10 cellular contexts compared by ENCODE assay signal in the genomic region with DNA sequence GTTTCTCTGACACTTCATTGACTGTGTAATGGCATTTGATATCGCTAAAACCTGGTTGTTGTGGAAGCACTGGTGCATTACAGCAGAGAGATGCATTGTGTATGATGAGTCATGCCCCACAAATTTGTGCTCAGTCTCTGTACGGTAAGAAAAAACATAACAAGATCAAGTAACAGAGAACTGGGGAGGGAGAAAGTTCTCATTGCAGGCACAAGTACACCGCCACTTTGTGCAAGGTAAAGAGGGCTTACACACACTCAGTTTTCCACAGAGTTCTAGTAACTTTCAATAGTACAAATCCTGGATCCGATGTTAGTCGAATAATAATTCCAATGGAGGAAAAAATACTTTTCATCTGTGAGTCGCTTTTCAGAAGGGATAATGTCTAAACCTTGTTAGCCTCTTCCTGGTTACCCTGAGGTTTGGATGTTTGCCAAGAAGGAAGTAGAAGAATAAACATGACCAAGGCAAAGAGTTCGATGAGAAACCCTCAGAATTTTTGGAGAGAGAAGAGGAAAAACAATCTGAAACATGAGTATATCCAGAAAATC.
DNase-seq lines count a peak whose midpoint lies in the region; ATAC-seq and TF ChIP-seq lines count a peak whose summit lies in the region.
"Had no signal": no experiment of that assay in that cellular context is flagged by ENCODE, and none has a peak within 500 bp of the region (broad histone marks: within the 10 kb centered on the region; RNA-seq: fewer than 3 reads in every experiment).

No MANE protein-coding gene starts in this region.

- intact Hi-C loops in HCT116 (cut with micrococcal nuclease) (no loop called here), right cardiac atrium (cut with DNase I) (no loop called here)

- ATAC-seq in HCT116, result peak; percentile 92
- ATAC-seq in HG02885 (IDR thresholded peaks at IDR 0.05; ENCODE audit: poor library complexity, unreplicated experiment), result no peak
- ATAC-seq in right cardiac atrium, result no peak
- ATAC-seq: activated CD4-positive, CD25-positive, alpha-beta regulatory T cell treated with anti-CD3 and anti-CD28 coated beads, Interleukin-2, amount 50 U/mL, for 24 hours had no signal

- H3K27me3 ChIP-seq in HCT116 (ENCODE audit: insufficient read depth, low read length) (no peaks in the 10 kb centered on the region), right cardiac atrium (ENCODE audit: control insufficient read depth, insufficient read depth) (peaks cover 3% of the 10 kb centered on the region)
- H3K27me3 ChIP-seq: tibial artery had no signal

- RAD21 ChIA-PET in HCT116 (lab: Charles Lee; ENCODE audit: low non-redundant PET in 1 of 2, low total read pairs in 2 of 2, uncharacterized antibody in 2 of 2, unreplicated experiment in 2 of 2), result no interaction called here

- DNase-seq in HCT116 (ENCODE audit: low read depth, low spot score), result peak; percentile 78
- peak; percentile 5 for DNase-seq in OCI-M1 (lab: John Stamatoyannopoulos, UW)
- peak; percentile 86 for DNase-seq in fibroblast of gingiva (ENCODE audit: low read depth)
- DNase-seq in skeletal muscle cell (ENCODE audit: low read depth), result peak; percentile 88
- no peak for DNase-seq in activated gamma-delta T cell treated with Interleukin-2 at 50 U/mL for 16 hours
- DNase-seq in right cardiac atrium, result no peak
- DNase-seq: effector CD4-positive, alpha-beta T cell; tibial artery had no signal

- peak overlapping the region; percentile 66 for H3K4me2 ChIP-seq in HCT116 (ENCODE audit: low read length)

- no peaks in the 10 kb centered on the region for H3K9me2 ChIP-seq in HCT116 (ENCODE audit: insufficient read depth)

- CTCF ChIA-PET in HCT116 (lab: Charles Lee), result no interaction called here

- H2AFZ ChIP-seq in HCT116 (ENCODE audit: low read depth, low read length, poor library complexity, severe bottlenecking), result no peak overlapping the region

- no peaks in the 10 kb centered on the region for H3K9me3 ChIP-seq in HCT116 (ENCODE audit: control insufficient read depth in 1 of 2, insufficient read depth in 1 of 2, low read depth in 1 of 2, low read length in 2 of 2)
- H3K9me3 ChIP-seq in right cardiac atrium (ENCODE audit: control insufficient read depth, low read length), result no peaks in the 10 kb centered on the region
- H3K9me3 ChIP-seq: tibial artery had no signal

- TF ChIP-seq RAD21 in HCT116 (IDR thresholded peaks at IDR 0.05; ENCODE audit: low read depth), result peak; percentile 33

- no peaks in the 10 kb centered on the region for H4K20me1 ChIP-seq in HCT116 (ENCODE audit: insufficient read depth)

- no peaks in the 10 kb centered on the region for H3K79me2 ChIP-seq in HCT116 (ENCODE audit: insufficient read depth, low read length)

- no TSS peak for BruUV-seq in HCT116 (replicated peaks; lab: Mats Ljungman, UMichigan)

- POLR2A ChIA-PET in HCT116 (lab: Charles Lee), result no interaction called here

- whole genome bisulfite sequencing in right cardiac atrium, result 49% methylated on average over 7 of the region's 7 CpGs

- TF ChIP-seq POLR2A in HCT116 (IDR thresholded peaks at IDR 0.05; ENCODE audit: borderline replicate concordance, extremely low read depth, insufficient read depth, insufficient read length), result no peak

- H3K27ac ChIP-seq in HCT116 (ENCODE audit: low read depth, low read length), result peak overlapping the region; percentile 88
- no peak overlapping the region for H3K27ac ChIP-seq in right cardiac atrium (ENCODE audit: low read length)
- H3K27ac ChIP-seq: tibial artery had no signal

- peak overlapping the region in 1 of 2 experiments; percentile 37; a peak in 3 of 4 replicates for H3K4me3 ChIP-seq in HCT116 (replicated peaks in 1 of 2; ENCODE audit: low read depth in 1 of 2, low read length in 2 of 2)
- peak overlapping the region; percentile 18 for H3K4me3 ChIP-seq in skeletal muscle cell (ENCODE audit: low read depth, low read length)
- no peak overlapping the region for H3K4me3 ChIP-seq in right cardiac atrium (ENCODE audit: low read length)
- H3K4me3 ChIP-seq: tibial artery had no signal

- TF ChIP-seq CTCF in HCT116 (IDR thresholded peaks at IDR 0.05 in 2 of 3, conservative IDR thresholded peaks at IDR 0.05 in 1 of 3; ENCODE audit: borderline replicate concordance in 1 of 3, insufficient read depth in 1 of 3, low read depth in 2 of 3, low read length in 2 of 3), result no peak

- peaks cover 15 to 32% of the 10 kb centered on the region in 2 experiments for H3K4me1 ChIP-seq in HCT116 (ENCODE audit: control insufficient read depth in 1 of 2, insufficient read depth in 2 of 2, low read length in 2 of 2)
- H3K4me1 ChIP-seq in right cardiac atrium (ENCODE audit: control insufficient read depth, insufficient read depth, low read length), result peaks cover 1% of the 10 kb centered on the region

- no peaks in the 10 kb centered on the region for H3K36me3 ChIP-seq in HCT116 (ENCODE audit: control insufficient read depth in 1 of 2, insufficient read depth in 2 of 2, low read length in 2 of 2)
- H3K36me3 ChIP-seq: tibial artery had no signal

- H3K9ac ChIP-seq in HCT116 (ENCODE audit: low read length), result peak overlapping the region; percentile 49

TF ChIP-seq in HCT116, 20 proteins besides CTCF, POLR2A, EP300 and RAD21:
- TF ChIP-seq JUND (IDR thresholded peaks at IDR 0.05) (peak; percentile 84), SRF (IDR thresholded peaks at IDR 0.05; ENCODE audit: low read depth) (peak; percentile 38), TCF7L2 (IDR thresholded peaks at IDR 0.05; ENCODE audit: borderline replicate concordance, extremely low read depth, insufficient read depth, insufficient read length) (peak; percentile 7), CBX3 (IDR thresholded peaks at IDR 0.05; ENCODE audit: low read depth) (peak; percentile 78; the same call in 1 of the 2 replicates), FOSL1 (IDR thresholded peaks at IDR 0.05; ENCODE audit: low read depth) (peak; percentile 75), ZFX (IDR thresholded peaks at IDR 0.05) (no peak), SIN3A (IDR thresholded peaks at IDR 0.05; ENCODE audit: low read depth) (peak; percentile 53; the same call in 1 of the 2 replicates), CEBPB (IDR thresholded peaks at IDR 0.05; ENCODE audit: low read depth) (no peak), POLR2AphosphoS5 (IDR thresholded peaks at IDR 0.05; ENCODE audit: low read depth, low read length) (no peak), SP1 (IDR thresholded peaks at IDR 0.05; ENCODE audit: low read depth) (peak; percentile 58), ELF1 (IDR thresholded peaks at IDR 0.05; ENCODE audit: borderline replicate concordance, low read depth) (peak; percentile 47)
- TF ChIP-seq, protein P1, sequence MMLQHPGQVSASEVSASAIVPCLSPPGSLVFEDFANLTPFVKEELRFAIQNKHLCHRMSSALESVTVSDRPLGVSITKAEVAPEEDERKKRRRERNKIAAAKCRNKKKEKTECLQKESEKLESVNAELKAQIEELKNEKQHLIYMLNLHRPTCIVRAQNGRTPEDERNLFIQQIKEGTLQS (IDR thresholded peaks at IDR 0.05), result peak; percentile 52
- TF ChIP-seq, protein P2, sequence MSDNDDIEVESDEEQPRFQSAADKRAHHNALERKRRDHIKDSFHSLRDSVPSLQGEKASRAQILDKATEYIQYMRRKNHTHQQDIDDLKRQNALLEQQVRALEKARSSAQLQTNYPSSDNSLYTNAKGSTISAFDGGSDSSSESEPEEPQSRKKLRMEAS (IDR thresholded peaks at IDR 0.05), result peak; percentile 44

Comparison
In these comparisons a context has a peak if more than half of its experiments do, and no peak if none do; other contexts are left out.
1. DNase-seq: peak in HCT116 (single experiment), OCI-M1 (single experiment), fibroblast of gingiva (single experiment) and skeletal muscle cell (single experiment); none in activated gamma-delta T cell treated with Interleukin-2 at 50 U/mL for 16 hours (single experiment) and right cardiac atrium (0 of 3).